In genomic region chr10:104327745-104328635, GRCh38 we compare ENCODE assay signal across 8 cellular contexts. TPM values are rescaled to one million over a fixed set of nuclear protein-coding genes. Genes with fewer than 3 reads are reported as not detected.
DNase-seq lines count a peak whose midpoint lies in the region; ATAC-seq and TF ChIP-seq lines count a peak whose summit lies in the region.

No MANE protein-coding gene starts in this region.

- POLR2A ChIA-PET in Panc1 (lab: Charles Lee): interaction anchor here (0.9 kb wide), 1 partner anchor 35 kb away, joined by 3 read pairs; no protein-coding TSS in a partner anchor

- H3K36me3 ChIP-seq in Panc1 (ENCODE audit: control insufficient read depth, insufficient read depth, low read length): no peaks in the 10 kb centered on the region
- H3K36me3 ChIP-seq in urinary bladder (ENCODE audit: insufficient read depth): no peaks in the 10 kb centered on the region

- DNase-seq in GF-D8 (lab: John Stamatoyannopoulos, UW): peak; percentile 48
- DNase-seq in Panc1 (ENCODE audit: low read depth, low spot score): no peak
- DNase-seq in mesenteric fat pad (ENCODE audit: low spot score): peak; percentile 84
- DNase-seq in effector CD8-positive, alpha-beta T cell (lab: John Stamatoyannopoulos, UW): no peak
- DNase-seq in COLO668 (lab: John Stamatoyannopoulos, UW; ENCODE audit: unreplicated experiment): no peak
- no peak for DNase-seq in DMS53 treated with DMSO at 0.1 percent for 48 hours (lab: John Stamatoyannopoulos, UW; ENCODE audit: unreplicated experiment)

- H3K27ac ChIP-seq in Panc1 (ENCODE audit: low read length) (peak overlapping the region; percentile 98), urinary bladder (ENCODE audit: low read depth) (peak overlapping the region; percentile 44)

- 29% methylated on average over 20 of the region's 20 CpGs for WGBS in urinary bladder

- peak overlapping the region; percentile 62 for H3K4me3 Mint-ChIP-seq in dendritic cell treated with granulocyte-macrophage colony-stimulating factor and Interleukin-4, amounts not matched to agents 40 ng/mL and 50 ng/mL, for 4 days

- intact Hi-C loops in Panc1 (cut with micrococcal nuclease; ENCODE audit: unreplicated experiment): no loop called here
- intact Hi-C loops in dendritic cell treated with granulocyte-macrophage colony-stimulating factor and Interleukin-4, amounts not matched to agents 40 ng/mL and 50 ng/mL, for 4 days (cut with micrococcal nuclease): no loop called here

- no peaks in the 10 kb centered on the region for H3K9me3 ChIP-seq in Panc1 (ENCODE audit: control insufficient read depth, insufficient read depth, low read depth, low read length)

- peaks cover 12% of the 10 kb centered on the region for H3K36me3 Mint-ChIP-seq in dendritic cell treated with granulocyte-macrophage colony-stimulating factor and Interleukin-4, amounts not matched to agents 40 ng/mL and 50 ng/mL, for 4 days (ENCODE audit: low read depth)

- H3K27me3 Mint-ChIP-seq in dendritic cell treated with granulocyte-macrophage colony-stimulating factor and Interleukin-4, amounts not matched to agents 40 ng/mL and 50 ng/mL, for 4 days: no peaks in the 10 kb centered on the region

- peak; percentile 3; the same call in 1 of the 2 replicates for ATAC-seq in Panc1

- H3K4me3 ChIP-seq in Panc1 (ENCODE audit: low read depth in 2 of 2, low read length in 2 of 2) (peak overlapping the region; percentile 12 to 32), urinary bladder (ENCODE audit: low read depth, low read length) (no peak overlapping the region)

- H3K4me1 ChIP-seq in Panc1 (ENCODE audit: control insufficient read depth, insufficient read depth, low read length): peaks cover 96% of the 10 kb centered on the region
- no peaks in the 10 kb centered on the region for H3K4me1 ChIP-seq in urinary bladder (ENCODE audit: insufficient read depth)

- no peak for TF ChIP-seq CTCF in Panc1 (IDR thresholded peaks at IDR 0.05)

- H3K27me3 ChIP-seq in Panc1 (ENCODE audit: control insufficient read depth, insufficient read depth, low read length): no peaks in the 10 kb centered on the region

- CTCF ChIA-PET in Panc1 (lab: Charles Lee): no interaction called here

- no TSS peak for BruUV-seq in Panc1 (replicated peaks; lab: Mats Ljungman, UMichigan)

- H3K4me1 Mint-ChIP-seq in dendritic cell treated with granulocyte-macrophage colony-stimulating factor and Interleukin-4, amounts not matched to agents 40 ng/mL and 50 ng/mL, for 4 days (ENCODE audit: low read depth): peaks cover 99% of the 10 kb centered on the region

- in situ Hi-C loops in Panc1 (cut with HindIII; ENCODE audit: low pct_unique_long_range_greater_than_20kb, low sequenced_read_pairs): no loop called here

- no peaks in the 10 kb centered on the region for H3K9me3 Mint-ChIP-seq in dendritic cell treated with granulocyte-macrophage colony-stimulating factor and Interleukin-4, amounts not matched to agents 40 ng/mL and 50 ng/mL, for 4 days

- H3K27ac Mint-ChIP-seq in dendritic cell treated with granulocyte-macrophage colony-stimulating factor and Interleukin-4, amounts not matched to agents 40 ng/mL and 50 ng/mL, for 4 days: peak overlapping the region; percentile 80

RNA-seq across cellular contexts. Expression of gene ITPRIP, which starts 10.3 kb away (rescaled TPM):
- total RNA-seq in Panc1 (2021; ENCODE audit: unreplicated experiment): 55.0 TPM
- polyA plus RNA-seq in Panc1 (2012; ENCODE audit: insufficient read length): 52.8 TPM
- 48.3 TPM for total RNA-seq in mesenteric fat pad
- total RNA-seq in urinary bladder: 7.6 TPM
- 22.4 TPM for polyA plus RNA-seq in urinary bladder

RNA-seq across cellular contexts. Expression of gene CFAP58, which starts 25.6 kb away (rescaled TPM):
- total RNA-seq in Panc1 (2021; ENCODE audit: unreplicated experiment) (2.0 TPM), mesenteric fat pad (0.64 TPM), urinary bladder (0.69 TPM)
- polyA plus RNA-seq in Panc1 (2012; ENCODE audit: insufficient read length): 1.4 TPM
- polyA plus RNA-seq in urinary bladder: 0.34 TPM

RNA-seq across cellular contexts. Expression of gene GSTO2, which starts 59.0 kb away (rescaled TPM):
- total RNA-seq in Panc1 (2021; ENCODE audit: unreplicated experiment): 28.5 TPM
- polyA plus RNA-seq in Panc1 (2012; ENCODE audit: insufficient read length): 31.6 TPM
- 0.45 TPM for total RNA-seq in mesenteric fat pad
- total RNA-seq in urinary bladder: 6.5 TPM
- 3.4 TPM for polyA plus RNA-seq in urinary bladder

Comparison
In these comparisons a context has a peak if more than half of its experiments do, and no peak if none do; other contexts are left out.
1. DNase-seq: peak in GF-D8 (single experiment) and mesenteric fat pad (single experiment); none in Panc1 (single experiment), effector CD8-positive, alpha-beta T cell (single experiment), COLO668 (single experiment) and DMS53 treated with DMSO at 0.1 percent for 48 hours (single experiment).